8 cellular contexts compared by ENCODE assay signal in the genomic region with DNA sequence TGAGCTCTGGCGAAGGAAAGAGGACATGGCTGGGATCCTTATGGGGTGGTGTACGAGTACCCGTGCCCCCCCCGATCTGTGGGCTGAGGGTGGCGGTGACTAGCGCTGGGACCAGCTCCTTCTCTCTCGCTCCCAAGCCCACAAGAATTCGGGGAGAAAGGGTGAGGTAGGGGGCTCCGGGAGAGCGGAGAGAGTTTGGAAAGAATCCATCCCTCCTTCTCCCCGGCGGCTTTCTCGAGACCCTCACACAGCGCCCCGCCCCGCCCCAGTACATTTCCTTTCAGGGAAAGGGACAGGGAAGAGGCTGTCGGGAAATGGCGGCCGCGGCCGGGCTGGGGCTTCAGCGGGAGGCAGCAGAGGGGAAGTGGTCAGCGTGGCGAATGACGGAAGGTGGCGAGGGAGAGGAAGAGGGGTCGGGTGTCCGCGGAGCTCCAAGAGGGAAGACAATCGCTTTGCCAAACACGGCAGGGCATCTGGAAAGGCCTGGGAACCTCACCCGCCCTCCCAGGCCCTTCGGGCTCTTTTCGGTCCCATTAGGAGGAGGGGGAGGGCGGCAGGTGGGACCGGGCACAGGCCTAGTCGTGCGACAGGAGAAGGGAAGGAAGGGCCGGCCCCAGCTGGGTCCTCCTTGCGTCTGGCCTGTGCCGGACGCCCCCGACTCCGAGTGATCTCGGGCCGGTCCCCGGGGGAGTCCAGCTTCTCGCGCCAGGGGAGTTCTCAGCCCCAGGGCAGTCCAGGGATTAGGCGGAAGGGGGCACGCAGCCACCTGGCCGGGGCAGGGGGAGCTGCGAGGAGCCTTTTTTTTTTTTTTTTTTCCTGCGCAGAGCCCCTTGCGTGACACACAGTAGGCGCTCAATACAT. TPM values are rescaled to one million over a fixed set of nuclear protein-coding genes. Genes with fewer than 3 reads are reported as not detected.
DNase-seq lines count a peak whose midpoint lies in the region; ATAC-seq and TF ChIP-seq lines count a peak whose summit lies in the region.

No MANE protein-coding gene starts in this region.

- TF ChIP-seq CTCF in dorsolateral prefrontal cortex (IDR thresholded peaks at IDR 0.05 in 54 of 56, conservative IDR thresholded peaks at IDR 0.05 in 2 of 56; ENCODE audit: low read depth in 1 of 56, partially characterized antibody in 56 of 56) (peak in 2 of 56 donors; percentile 3 to 6), lower leg skin (IDR thresholded peaks at IDR 0.05) (no peak)

- 1 to 22% methylated on average over 33 to 47 of the region's 56 CpGs for WGBS in lower leg skin, 2 donors

- H3K4me3 ChIP-seq in HUES6 (ENCODE audit: low read depth, low read length), result peak overlapping the region; percentile 90
- H3K4me3 ChIP-seq in dorsolateral prefrontal cortex, result peak overlapping the region; percentile 43 to 80 (median 66)
- peak overlapping the region; percentile 15 for H3K4me3 ChIP-seq in lower leg skin (ENCODE audit: low read depth, poor library complexity, severe bottlenecking)

- peak overlapping the region; percentile 94 for H3K27ac ChIP-seq in HUES6 (ENCODE audit: low read depth, low read length)
- peak overlapping the region; percentile 67 to 97 (median 93) for H3K27ac ChIP-seq in dorsolateral prefrontal cortex

- peak; percentile 25 for TF ChIP-seq POLR2A in GM18526 (IDR thresholded peaks at IDR 0.05; ENCODE audit: extremely low read depth, insufficient read length)
- no peak for TF ChIP-seq POLR2A in lower leg skin (IDR thresholded peaks at IDR 0.05)

- peaks cover 6% of the 10 kb centered on the region; the same call in 1 of the 2 replicates for H3K36me3 ChIP-seq in HUES6 (ENCODE audit: control insufficient read depth, insufficient read depth, low read length)

- no peaks in the 10 kb centered on the region for H3K9me3 ChIP-seq in HUES6 (ENCODE audit: control insufficient read depth, insufficient read depth, low read depth, low read length)

- ATAC-seq in activated CD4-positive, CD25-positive, alpha-beta regulatory T cell treated with anti-CD3 and anti-CD28 coated beads, Interleukin-2, amount 50 U/mL, for 24 hours, result peak; percentile 20 to 47
- ATAC-seq in stimulated activated naive CD8-positive, alpha-beta T cell treated with anti-CD3 and anti-CD28 coated beads, Interleukin-15, Interleukin-2, amounts not matched to agents 100 U/mL and 50 U/mL, for 24 hours, result peak; percentile 48
- ATAC-seq in GM18873 (IDR thresholded peaks at IDR 0.05; ENCODE audit: low FRiP score, unreplicated experiment), result no peak

- intact Hi-C loops in dorsolateral prefrontal cortex (cut with DNase I) (loop anchor here (2.0 to 5.0 kb wide), 2 partner anchors 133 to 379 kb away; a partner anchor contains a TSS), lower leg skin (cut with DNase I; ENCODE audit: low total_unique reads) (no loop called here)

- peak overlapping the region; percentile 97 for H3K9ac ChIP-seq in HUES6 (ENCODE audit: low read length)

- H3K4me1 ChIP-seq in HUES6 (ENCODE audit: control insufficient read depth, insufficient read depth, low read length), result peaks cover 29% of the 10 kb centered on the region

- DNase-seq in AG20443 (ENCODE audit: low spot score), result peak; percentile 48
- peak; percentile 37 to 72 (median 48) for DNase-seq in dorsolateral prefrontal cortex
- DNase-seq in lower leg skin (ENCODE audit: low spot score in 2 of 2), result peak; percentile 14 to 90
- DNase-seq in stimulated activated naive CD8-positive, alpha-beta T cell treated with anti-CD3 and anti-CD28 coated beads, Interleukin-15, Interleukin-2, amounts not matched to agents 100 U/mL and 50 U/mL, for 24 hours, result peak; percentile 58

- no peaks in the 10 kb centered on the region for H3K27me3 ChIP-seq in HUES6 (ENCODE audit: control insufficient read depth, insufficient read depth, low read length)
- H3K27me3 ChIP-seq in dorsolateral prefrontal cortex, result peaks cover 0 to 73% (median 25%) of the 10 kb centered on the region in 45 donors

RNA-seq across cellular contexts. Expression of a gene that starts 10.2 kb away (rescaled TPM):
- total RNA-seq in dorsolateral prefrontal cortex (100 to 1,000 TPM in 8 of 120 experiments, 10 to 100 TPM in 112; 46.4 to 112 (median 81.5) TPM), lower leg skin (10 to 100 TPM; 43.5 to 54.7 (median 53.7) TPM)

RNA-seq across cellular contexts. Expression of a gene that starts 10.5 kb away (rescaled TPM):
- total RNA-seq in dorsolateral prefrontal cortex (10 to 100 TPM in 117 of 120 experiments, 1 to 10 TPM in 3; 8.9 to 38.7 (median 15.0) TPM), lower leg skin (10 to 100 TPM; 16.4 to 21.1 (median 18.0) TPM)

RNA-seq across cellular contexts. Expression of a gene that starts 27.4 kb away (rescaled TPM):
- total RNA-seq in dorsolateral prefrontal cortex (100 to 1,000 TPM in 21 of 120 experiments, 10 to 100 TPM in 99; 23.1 to 180 (median 63.0) TPM), lower leg skin (1,000 to 10,000 TPM; 1,158 to 5,300 (median 1,747) TPM)

RNA-seq across cellular contexts. Expression of a gene that starts 32.2 kb away (rescaled TPM):
- 10 to 100 TPM in 3 of 120 experiments, 1 to 10 TPM in 117; 1.5 to 11.7 (median 4.6) TPM for total RNA-seq in dorsolateral prefrontal cortex
- 1 to 10 TPM; 1.5 to 3.6 (median 3.4) TPM for total RNA-seq in lower leg skin

Comparison
In these comparisons a context has a peak if more than half of its experiments do, and no peak if none do; other contexts are left out.
1. H3K4me3 ChIP-seq: peak in every context shown above with its lines; median percentile 90 in HUES6; 66 in dorsolateral prefrontal cortex; 15 in lower leg skin.
2. RNA of a gene that starts 27.4 kb away (total RNA-seq): 1,158 to 5,300 TPM in lower leg skin; 23.1 to 180 TPM in dorsolateral prefrontal cortex; every median in the first group is over 4 times any median in the second.
3. Peak in every context shown above with its lines, with median percentiles within 50 percentile points of each other: DNase-seq.